25 cellular contexts compared by ENCODE assay signal in genomic region chrX:6851140-6851539, GRCh38.
DNase-seq lines count a peak whose midpoint lies in the region; ATAC-seq, FAIRE-seq and TF ChIP-seq lines count a peak whose summit lies in the region.
"Had no signal": no experiment of that assay in that cellular context is flagged by ENCODE, and none has a peak within 500 bp of the region (broad histone marks: within the 10 kb centered on the region; RNA-seq: fewer than 3 reads in every experiment).

No MANE protein-coding gene starts in this region.

- no peak overlapping the region for H3K4me3 Mint-ChIP-seq in memory B cell
- H3K4me3 Mint-ChIP-seq in activated CD8-positive, alpha-beta T cell treated with anti-CD3 and anti-CD28 coated beads for 36 hours, result no peak overlapping the region
- H3K4me3 Mint-ChIP-seq: B cell; CD4-positive, alpha-beta T cell; CD8-positive, alpha-beta T cell had no signal

- H3K79me2 ChIP-seq in Karpas-422 (ENCODE audit: low read length) (no peaks in the 10 kb centered on the region), OCI-LY7 (ENCODE audit: insufficient read depth, low read depth, low read length) (no peaks in the 10 kb centered on the region)

- peak overlapping the region; percentile 71 for H3K4me2 ChIP-seq in Karpas-422 (ENCODE audit: low read depth, low read length, poor library complexity, severe bottlenecking)
- peak overlapping the region; percentile 34; the same call in 1 of the 2 replicates for H3K4me2 ChIP-seq in OCI-LY7 (ENCODE audit: low read length)
- H3K4me2 ChIP-seq: A549; BLaER1 treated with 17β-estradiol and CSF1 and Interleukin-3, amounts not matched to agents 10 nM and 100 nM had no signal

- peak; percentile 38 for ATAC-seq in memory B cell (ENCODE audit: low read depth)
- ATAC-seq in activated CD8-positive, alpha-beta T cell treated with anti-CD3 and anti-CD28 coated beads for 36 hours, result no peak
- ATAC-seq: A549; CD8-positive, alpha-beta T cell had no signal

- no peak for FAIRE-seq in GM12891 (lab: Jason Lieb, UNC)
- FAIRE-seq: GM19239 had no signal

- BruUV-seq in OCI-LY7 (replicated peaks; lab: Mats Ljungman, UMichigan), result no TSS peak

- H3K9me2 ChIP-seq in Karpas-422 (replicated peaks; ENCODE audit: insufficient read depth, low read length) (no peaks in the 10 kb centered on the region), OCI-LY7 (ENCODE audit: insufficient read depth, low read length) (no peaks in the 10 kb centered on the region)

- H3K4me3 ChIP-seq in Karpas-422 (ENCODE audit: low read length) (peak overlapping the region; percentile 49), OCI-LY7 (ENCODE audit: low read depth, low read length, poor library complexity, severe bottlenecking) (no peak overlapping the region), tibial artery (no peak overlapping the region), SJCRH30 (no peak overlapping the region)
- H3K4me3 ChIP-seq: A549; BLaER1 treated with 17β-estradiol and CSF1 and Interleukin-3, amounts not matched to agents 10 nM and 100 nM had no signal

- peaks cover 1% of the 10 kb centered on the region for H3K9me3 Mint-ChIP-seq in memory B cell
- H3K9me3 Mint-ChIP-seq in activated CD8-positive, alpha-beta T cell treated with anti-CD3 and anti-CD28 coated beads for 36 hours, result no peaks in the 10 kb centered on the region
- H3K9me3 Mint-ChIP-seq: CD4-positive, alpha-beta T cell; CD8-positive, alpha-beta T cell had no signal

- TF ChIP-seq POLR2A in GM12891 (IDR thresholded peaks at IDR 0.05; ENCODE audit: low read depth, low read length), result no peak

- H4K20me1 ChIP-seq in Karpas-422 (ENCODE audit: insufficient read depth, low read depth, low read length), result no peaks in the 10 kb centered on the region
- no peaks in the 10 kb centered on the region for H4K20me1 ChIP-seq in OCI-LY7 (ENCODE audit: insufficient read depth, low read length)
- H4K20me1 ChIP-seq: BLaER1 treated with 17β-estradiol and CSF1 and Interleukin-3, amounts not matched to agents 10 nM and 100 nM had no signal

- intact Hi-C loops in OCI-LY7 (cut with micrococcal nuclease; ENCODE audit: unreplicated experiment) (loop anchor here (5.0 to 10.0 kb wide), 2 partner anchors 114 to 234 kb away; no protein-coding TSS in a partner anchor), tibial artery (cut with DNase I; ENCODE audit: low total_unique reads) (no loop called here)
- intact Hi-C loops in activated CD8-positive, alpha-beta T cell treated with anti-CD3 and anti-CD28 coated beads for 36 hours (cut with micrococcal nuclease), result no loop called here

- no peaks in the 10 kb centered on the region for H3K27me3 Mint-ChIP-seq in memory B cell
- H3K27me3 Mint-ChIP-seq in activated CD8-positive, alpha-beta T cell treated with anti-CD3 and anti-CD28 coated beads for 36 hours, result no peaks in the 10 kb centered on the region
- H3K27me3 Mint-ChIP-seq: B cell; CD4-positive, alpha-beta T cell had no signal

- H3K27ac ChIP-seq in Karpas-422 (ENCODE audit: low read length), result peak overlapping the region; percentile 99
- H3K27ac ChIP-seq in OCI-LY7 (ENCODE audit: low read depth, low read length, poor library complexity, severe bottlenecking), result peak overlapping the region; percentile 46
- no peak overlapping the region for H3K27ac ChIP-seq in tibial artery
- H3K27ac ChIP-seq in SJCRH30, result no peak overlapping the region
- H3K27ac ChIP-seq: 22Rv1; A549; BLaER1 treated with 17β-estradiol and CSF1 and Interleukin-3, amounts not matched to agents 10 nM and 100 nM; C4-2B had no signal

- H3K27ac Mint-ChIP-seq in memory B cell, result no peak overlapping the region
- no peak overlapping the region for H3K27ac Mint-ChIP-seq in activated CD8-positive, alpha-beta T cell treated with anti-CD3 and anti-CD28 coated beads for 36 hours
- H3K27ac Mint-ChIP-seq: B cell; CD4-positive, alpha-beta T cell; CD8-positive, alpha-beta T cell had no signal

- H3K27me3 ChIP-seq in Karpas-422 (ENCODE audit: low read length) (no peaks in the 10 kb centered on the region), tibial artery (no peaks in the 10 kb centered on the region), SJCRH30 (no peaks in the 10 kb centered on the region)

- H3K36me3 ChIP-seq in Karpas-422 (ENCODE audit: insufficient read depth, low read length) (peaks cover 5% of the 10 kb centered on the region; the same call in 1 of the 2 replicates), OCI-LY7 (ENCODE audit: insufficient read depth, low read length) (no peaks in the 10 kb centered on the region), tibial artery (no peaks in the 10 kb centered on the region), SJCRH30 (no peaks in the 10 kb centered on the region)
- H3K36me3 ChIP-seq: BLaER1 treated with 17β-estradiol and CSF1 and Interleukin-3, amounts not matched to agents 10 nM and 100 nM had no signal

- CTCF ChIA-PET in OCI-LY7 (lab: Charles Lee; ENCODE audit: unreplicated experiment), result no interaction called here
- CTCF ChIA-PET in activated CD8-positive, alpha-beta T cell treated with anti-CD3 and anti-CD28 coated beads for 36 hours (lab: Charles Lee), result no interaction called here

- H3K4me1 ChIP-seq in Karpas-422 (ENCODE audit: low read length) (peaks cover 80% of the 10 kb centered on the region), OCI-LY7 (ENCODE audit: insufficient read depth, low read length, poor library complexity, severe bottlenecking) (peaks cover 33% of the 10 kb centered on the region), tibial artery (no peaks in the 10 kb centered on the region), SJCRH30 (no peaks in the 10 kb centered on the region)
- H3K4me1 ChIP-seq: A549, Caco-2 had no signal

- H3K9me3 ChIP-seq in Karpas-422 (ENCODE audit: low read length) (peaks cover 7% of the 10 kb centered on the region), OCI-LY7 (ENCODE audit: low read length) (no peaks in the 10 kb centered on the region), tibial artery (no peaks in the 10 kb centered on the region), SJCRH30 (replicated peaks) (no peaks in the 10 kb centered on the region)
- H3K9me3 ChIP-seq: A549, Caco-2 had no signal

- peak overlapping the region; percentile 76 for H3K9ac ChIP-seq in Karpas-422 (ENCODE audit: low read length)
- H3K9ac ChIP-seq: BLaER1 treated with 17β-estradiol and CSF1 and Interleukin-3, amounts not matched to agents 10 nM and 100 nM had no signal

- H3K36me3 Mint-ChIP-seq in memory B cell, result no peaks in the 10 kb centered on the region
- H3K36me3 Mint-ChIP-seq in activated CD8-positive, alpha-beta T cell treated with anti-CD3 and anti-CD28 coated beads for 36 hours (ENCODE audit: low read depth), result no peaks in the 10 kb centered on the region
- H3K36me3 Mint-ChIP-seq: CD8-positive, alpha-beta T cell had no signal

- DNase-seq in GM12891 (ENCODE audit: insufficient read length, low spot score) (no peak), Karpas-422 (peak; percentile 93), OCI-LY7 (ENCODE audit: low spot score) (peak; percentile 36), memory B cell (ENCODE audit: low spot score in 2 of 2) (no peak), tibial artery (no peak), SJCRH30 (no peak)
- no peak for DNase-seq in activated CD8-positive, alpha-beta T cell treated with anti-CD3 and anti-CD28 coated beads for 36 hours
- DNase-seq: AML-193; Caco-2; Calu3; CD4-positive, alpha-beta T cell; CD8-positive, alpha-beta T cell; DMS 273 treated with DMSO at 0.1 percent for 48 hours; DMS153; DMS53; DMS79; DND-41; EL; GDM1 had no signal

- H3K4me1 Mint-ChIP-seq in memory B cell, result peaks cover 18% of the 10 kb centered on the region
- H3K4me1 Mint-ChIP-seq in activated CD8-positive, alpha-beta T cell treated with anti-CD3 and anti-CD28 coated beads for 36 hours (ENCODE audit: low read depth), result no peaks in the 10 kb centered on the region

- POLR2A ChIA-PET in OCI-LY7 (lab: Charles Lee), result no interaction called here
- POLR2A ChIA-PET in activated CD8-positive, alpha-beta T cell treated with anti-CD3 and anti-CD28 coated beads for 36 hours (lab: Charles Lee), result interaction anchor here (0.6 kb wide), 1 partner anchor 1943 kb away, joined by 3 read pairs; no protein-coding TSS in a partner anchor

- TF ChIP-seq CTCF in OCI-LY7 (conservative IDR thresholded peaks at IDR 0.05; ENCODE audit: low read length) (no peak), tibial artery (IDR thresholded peaks at IDR 0.05) (no peak)
- TF ChIP-seq CTCF in activated CD8-positive, alpha-beta T cell treated with anti-CD3 and anti-CD28 coated beads for 36 hours (IDR thresholded peaks at IDR 0.05), result no peak

- H2AFZ ChIP-seq in Karpas-422 (ENCODE audit: low read length) (no peak overlapping the region), OCI-LY7 (ENCODE audit: low read length) (no peak overlapping the region)

TF ChIP-seq in GM12891, 5 proteins besides CTCF, POLR2A, EP300 and RAD21:
- no peak for TF ChIP-seq PAX5 (IDR thresholded peaks at IDR 0.05; ENCODE audit: insufficient read depth, low read length, severe bottlenecking)
- TF ChIP-seq SPI1 (IDR thresholded peaks at IDR 0.05; ENCODE audit: low read depth, low read length), result peak; percentile 25; the same call in 1 of the 2 replicates

Comparison
In these comparisons a context has a peak if more than half of its experiments do, and no peak if none do; other contexts are left out.
1. DNase-seq: peak in Karpas-422 (single experiment) and OCI-LY7 (single experiment); none in GM12891 (single experiment), memory B cell (0 of 2), activated CD8-positive, alpha-beta T cell treated with anti-CD3 and anti-CD28 coated beads for 36 hours (single experiment), tibial artery (0 of 2) and SJCRH30 (0 of 2).
2. H3K27ac ChIP-seq: peak in Karpas-422 (single experiment) and OCI-LY7 (single experiment); none in tibial artery (0 of 2) and SJCRH30 (single experiment).